ENCODE assay signal across 9 cellular contexts in the genomic region with DNA sequence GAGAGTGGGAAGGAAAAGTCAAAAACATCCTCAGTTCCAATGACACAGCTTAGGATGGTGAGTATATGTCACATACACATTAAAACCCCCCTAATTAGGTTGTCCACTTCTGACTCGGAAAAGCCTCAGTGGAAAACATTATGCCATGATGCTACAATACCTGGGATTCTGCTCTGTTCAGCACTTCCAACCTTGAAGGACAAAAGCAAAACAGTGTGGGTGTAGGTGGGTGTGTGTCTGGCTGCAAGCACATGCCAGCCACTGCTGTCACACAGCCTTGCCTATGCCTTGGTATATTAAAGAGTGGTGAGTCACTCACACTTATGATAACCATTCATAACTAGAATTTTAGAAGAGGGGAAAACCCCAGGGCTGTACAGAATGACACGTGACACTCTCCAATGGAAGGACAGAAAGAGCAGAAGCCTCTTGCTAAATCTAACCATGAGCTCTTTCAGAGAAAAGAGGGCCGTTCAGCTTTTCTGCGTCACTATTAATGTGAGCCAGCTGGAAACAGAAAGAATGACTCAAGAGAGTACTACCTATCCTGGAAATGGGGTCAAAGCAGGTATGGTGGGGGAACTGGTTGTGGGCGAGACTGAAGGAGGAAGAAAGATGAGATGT.
DNase-seq lines count a peak whose midpoint lies in the region; ATAC-seq and TF ChIP-seq lines count a peak whose summit lies in the region.
"Had no signal": no experiment of that assay in that cellular context is flagged by ENCODE, and none has a peak within 500 bp of the region (broad histone marks: within the 10 kb centered on the region; RNA-seq: fewer than 3 reads in every experiment).

No MANE protein-coding gene starts in this region.

- H3K9me3 Mint-ChIP-seq in glutamatergic neuron (ENCODE audit: unreplicated experiment): peaks cover 1% of the 10 kb centered on the region

- no peak for TF ChIP-seq CTCF in glutamatergic neuron (IDR thresholded peaks at IDR 0.05; ENCODE audit: partially characterized antibody, unreplicated experiment)

- H3K27ac Mint-ChIP-seq in glutamatergic neuron (ENCODE audit: unreplicated experiment): no peak overlapping the region

- H3K4me1 Mint-ChIP-seq in glutamatergic neuron (ENCODE audit: low read depth, unreplicated experiment): no peaks in the 10 kb centered on the region
- H3K4me1 Mint-ChIP-seq: neural crest cell had no signal

- H3K27me3 Mint-ChIP-seq in glutamatergic neuron (ENCODE audit: unreplicated experiment): no peaks in the 10 kb centered on the region

- DNase-seq in stimulated activated naive CD4-positive, alpha-beta T cell treated with Interleukin-2 at 50 U/mL for 16 hours (lab: John Stamatoyannopoulos, UW): peak; percentile 71
- no peak for DNase-seq in stimulated activated naive CD4-positive, alpha-beta T cell (lab: John Stamatoyannopoulos, UW)
- DNase-seq in activated CD8-positive, alpha-beta memory T cell treated with anti-CD3 and anti-CD28 coated beads, Interleukin-2, amount 50 U/mL, for 1 hour (ENCODE audit: extremely low read depth): peak; percentile 0
- peak; percentile 78 for DNase-seq in stimulated activated CD4-positive, alpha-beta T cell treated with anti-CD3 and anti-CD28 coated beads, Interleukin-15, amount 100 ng/mL, for 24 hours
- DNase-seq in SK-N-DZ (ENCODE audit: low spot score) (no peak), glutamatergic neuron (no peak), NCI-H1105 treated with DMSO at 0.1 percent for 48 hours (lab: John Stamatoyannopoulos, UW) (no peak)

- ATAC-seq in HG03196 (IDR thresholded peaks at IDR 0.05; ENCODE audit: unreplicated experiment): peak; percentile 96

- H3K36me3 Mint-ChIP-seq in glutamatergic neuron (ENCODE audit: unreplicated experiment): no peaks in the 10 kb centered on the region

- H3K4me3 Mint-ChIP-seq in glutamatergic neuron (ENCODE audit: unreplicated experiment): no peak overlapping the region
- H3K4me3 Mint-ChIP-seq: neural crest cell had no signal

Comparison
In these comparisons a context has a peak if more than half of its experiments do, and no peak if none do; other contexts are left out.
1. DNase-seq: peak in stimulated activated naive CD4-positive, alpha-beta T cell treated with Interleukin-2 at 50 U/mL for 16 hours (single experiment), activated CD8-positive, alpha-beta memory T cell treated with anti-CD3 and anti-CD28 coated beads, Interleukin-2, amount 50 U/mL, for 1 hour (single experiment) and stimulated activated CD4-positive, alpha-beta T cell treated with anti-CD3 and anti-CD28 coated beads, Interleukin-15, amount 100 ng/mL, for 24 hours (single experiment); none in stimulated activated naive CD4-positive, alpha-beta T cell (0 of 6), SK-N-DZ (single experiment), glutamatergic neuron (single experiment) and NCI-H1105 treated with DMSO at 0.1 percent for 48 hours (single experiment).